Comparison of ENCODE assay signal across 1 cellular context in the genomic region with DNA sequence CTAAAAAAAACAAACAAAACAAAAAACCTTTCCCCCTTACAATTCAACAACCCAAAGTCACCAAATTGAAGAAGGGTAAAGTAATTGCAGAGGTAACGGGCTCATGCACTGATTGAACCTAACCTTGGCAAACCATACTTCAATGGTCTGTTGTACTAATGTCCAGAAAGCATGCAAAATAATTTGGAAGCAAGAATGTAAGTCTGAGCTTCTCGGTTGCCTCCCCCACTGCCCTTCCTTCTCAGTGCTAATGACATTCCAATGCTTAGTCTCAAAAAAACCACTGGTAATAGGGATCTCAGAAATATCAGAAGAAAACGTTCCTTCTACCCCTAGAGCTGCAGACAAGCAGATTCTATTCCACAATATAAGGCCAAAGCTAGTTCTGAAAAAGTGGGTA.
TF ChIP-seq lines count a peak whose summit lies in the region.

No MANE protein-coding gene starts in this region.

TF ChIP-seq in GM23338, 12 proteins besides CTCF, POLR2A, EP300 and RAD21 (continued from another document):
- TF ChIP-seq, protein P1, sequence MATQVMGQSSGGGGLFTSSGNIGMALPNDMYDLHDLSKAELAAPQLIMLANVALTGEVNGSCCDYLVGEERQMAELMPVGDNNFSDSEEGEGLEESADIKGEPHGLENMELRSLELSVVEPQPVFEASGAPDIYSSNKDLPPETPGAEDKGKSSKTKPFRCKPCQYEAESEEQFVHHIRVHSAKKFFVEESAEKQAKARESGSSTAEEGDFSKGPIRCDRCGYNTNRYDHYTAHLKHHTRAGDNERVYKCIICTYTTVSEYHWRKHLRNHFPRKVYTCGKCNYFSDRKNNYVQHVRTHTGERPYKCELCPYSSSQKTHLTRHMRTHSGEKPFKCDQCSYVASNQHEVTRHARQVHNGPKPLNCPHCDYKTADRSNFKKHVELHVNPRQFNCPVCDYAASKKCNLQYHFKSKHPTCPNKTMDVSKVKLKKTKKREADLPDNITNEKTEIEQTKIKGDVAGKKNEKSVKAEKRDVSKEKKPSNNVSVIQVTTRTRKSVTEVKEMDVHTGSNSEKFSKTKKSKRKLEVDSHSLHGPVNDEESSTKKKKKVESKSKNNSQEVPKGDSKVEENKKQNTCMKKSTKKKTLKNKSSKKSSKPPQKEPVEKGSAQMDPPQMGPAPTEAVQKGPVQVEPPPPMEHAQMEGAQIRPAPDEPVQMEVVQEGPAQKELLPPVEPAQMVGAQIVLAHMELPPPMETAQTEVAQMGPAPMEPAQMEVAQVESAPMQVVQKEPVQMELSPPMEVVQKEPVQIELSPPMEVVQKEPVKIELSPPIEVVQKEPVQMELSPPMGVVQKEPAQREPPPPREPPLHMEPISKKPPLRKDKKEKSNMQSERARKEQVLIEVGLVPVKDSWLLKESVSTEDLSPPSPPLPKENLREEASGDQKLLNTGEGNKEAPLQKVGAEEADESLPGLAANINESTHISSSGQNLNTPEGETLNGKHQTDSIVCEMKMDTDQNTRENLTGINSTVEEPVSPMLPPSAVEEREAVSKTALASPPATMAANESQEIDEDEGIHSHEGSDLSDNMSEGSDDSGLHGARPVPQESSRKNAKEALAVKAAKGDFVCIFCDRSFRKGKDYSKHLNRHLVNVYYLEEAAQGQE (IDR thresholded peaks at IDR 0.05; ENCODE audit: unreplicated experiment) = no peak
- TF ChIP-seq, protein P2, sequence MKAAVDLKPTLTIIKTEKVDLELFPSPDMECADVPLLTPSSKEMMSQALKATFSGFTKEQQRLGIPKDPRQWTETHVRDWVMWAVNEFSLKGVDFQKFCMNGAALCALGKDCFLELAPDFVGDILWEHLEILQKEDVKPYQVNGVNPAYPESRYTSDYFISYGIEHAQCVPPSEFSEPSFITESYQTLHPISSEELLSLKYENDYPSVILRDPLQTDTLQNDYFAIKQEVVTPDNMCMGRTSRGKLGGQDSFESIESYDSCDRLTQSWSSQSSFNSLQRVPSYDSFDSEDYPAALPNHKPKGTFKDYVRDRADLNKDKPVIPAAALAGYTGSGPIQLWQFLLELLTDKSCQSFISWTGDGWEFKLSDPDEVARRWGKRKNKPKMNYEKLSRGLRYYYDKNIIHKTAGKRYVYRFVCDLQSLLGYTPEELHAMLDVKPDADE (IDR thresholded peaks at IDR 0.05) = no peak
- TF ChIP-seq STAT1 (IDR thresholded peaks at IDR 0.05; ENCODE audit: unreplicated experiment) (no peak), EZH2phosphoT487 (IDR thresholded peaks at IDR 0.05; ENCODE audit: unreplicated experiment) (no peak), ZNF114 (CRISPR knock-in tag; IDR thresholded peaks at IDR 0.05) (no peak), EZH2 (IDR thresholded peaks at IDR 0.05; ENCODE audit: low read depth, unreplicated experiment) (no peak), CREB1 (CRISPR knock-in tag; IDR thresholded peaks at IDR 0.05; ENCODE audit: low read depth) (no peak), JUNB (IDR thresholded peaks at IDR 0.05; ENCODE audit: unreplicated experiment) (no peak)
